In the genomic region with DNA sequence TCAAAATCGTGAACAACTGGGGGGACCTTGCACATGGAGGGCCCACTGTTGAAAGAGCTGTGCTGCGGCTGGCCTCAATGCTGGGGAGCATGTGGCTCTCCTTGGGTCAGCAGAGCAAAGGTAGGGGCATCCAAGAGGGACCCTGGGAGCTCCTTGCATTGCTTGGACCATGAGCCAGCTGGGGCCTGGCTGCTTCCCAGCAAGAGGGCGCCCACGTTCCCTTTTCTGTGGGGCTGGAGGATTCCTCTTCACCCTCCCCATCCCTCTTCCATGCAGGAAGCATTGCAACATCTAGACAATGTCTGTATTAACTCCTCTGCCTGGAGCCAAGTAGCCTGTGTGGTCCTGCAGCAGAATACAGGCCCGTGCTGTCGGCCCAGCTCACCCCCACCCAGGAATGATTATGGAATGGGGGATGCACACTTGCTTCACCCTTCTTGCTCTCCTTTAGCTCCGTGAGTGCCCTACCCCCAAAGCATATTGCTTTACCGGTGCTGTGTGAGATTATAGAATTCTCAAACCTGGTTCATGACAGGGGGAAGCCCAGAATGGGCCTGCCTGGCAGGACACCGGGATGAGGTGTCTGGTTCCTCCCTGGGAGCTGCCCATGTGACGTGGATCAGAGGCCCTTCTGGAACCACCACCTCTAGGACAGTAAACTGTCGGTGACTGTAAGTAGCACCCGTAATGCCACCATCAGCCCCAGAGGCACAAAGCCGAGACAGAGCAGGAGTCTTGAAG, we compare ENCODE assay signal across 9 cellular contexts.
DNase-seq lines count a peak whose midpoint lies in the region; ATAC-seq, FAIRE-seq and TF ChIP-seq lines count a peak whose summit lies in the region.
"Had no signal": no experiment of that assay in that cellular context is flagged by ENCODE, and none has a peak within 500 bp of the region (broad histone marks: within the 10 kb centered on the region; RNA-seq: fewer than 3 reads in every experiment).

No MANE protein-coding gene starts in this region.

- H3K4me1 Mint-ChIP-seq in activated T-cell treated with anti-CD3 and anti-CD28 coated beads, Interleukin-2, amount 50 U/mL, for 4 hours (ENCODE audit: low read depth) = no peaks in the 10 kb centered on the region

- H3K4me3 ChIP-seq in AG09309 (ENCODE audit: control insufficient read depth, low read depth, low read length) (no peak overlapping the region), bronchial epithelial cell (ENCODE audit: low read depth, low read length) (no peak overlapping the region)

- H3K4me3 Mint-ChIP-seq in activated T-cell treated with anti-CD3 and anti-CD28 coated beads, Interleukin-2, amount 50 U/mL, for 4 hours = no peak overlapping the region

- no peak for ATAC-seq in HG03378 (IDR thresholded peaks at IDR 0.05; ENCODE audit: unreplicated experiment)
- no peak for ATAC-seq in activated T-cell treated with anti-CD3 and anti-CD28 coated beads, Interleukin-2, amount 50 U/mL, for 4 hours
- no peak for ATAC-seq in GM18909 (IDR thresholded peaks at IDR 0.05; ENCODE audit: poor library complexity, unreplicated experiment)

- TF ChIP-seq CTCF in AG09309 (IDR thresholded peaks at IDR 0.05; ENCODE audit: control insufficient read depth, insufficient read depth, low read depth, low read length, missing control alignments) (peak; percentile 36), bronchial epithelial cell (IDR thresholded peaks at IDR 0.05; ENCODE audit: insufficient read depth, low read length, severe bottlenecking) (peak; percentile 55)

- no peaks in the 10 kb centered on the region for H3K36me3 ChIP-seq in bronchial epithelial cell (ENCODE audit: control insufficient read depth, insufficient read depth, low read length)

- no peaks in the 10 kb centered on the region for H3K9me3 Mint-ChIP-seq in activated T-cell treated with anti-CD3 and anti-CD28 coated beads, Interleukin-2, amount 50 U/mL, for 4 hours

- FAIRE-seq in HTR-8/SVneo (lab: Jason Lieb, UNC) (peak; percentile 23), bronchial epithelial cell (lab: Jason Lieb, UNC) (no peak)

- H3K27me3 Mint-ChIP-seq in activated T-cell treated with anti-CD3 and anti-CD28 coated beads, Interleukin-2, amount 50 U/mL, for 4 hours (ENCODE audit: low read depth) = no peaks in the 10 kb centered on the region

- DNase-seq in AG09309 (ENCODE audit: low read depth) (peak; percentile 32), HTR-8/SVneo (ENCODE audit: insufficient read length, low spot score) (peak; percentile 53), bronchial epithelial cell (ENCODE audit: low read depth) (peak; percentile 82), mucosa of gallbladder (ENCODE audit: low spot score) (peak; percentile 49), NCI-H146 (lab: John Stamatoyannopoulos, UW) (no peak)
- DNase-seq in activated T-cell treated with anti-CD3 and anti-CD28 coated beads, Interleukin-2, amount 50 U/mL, for 4 hours = no peak
- DNase-seq: DMS153 had no signal

- no peaks in the 10 kb centered on the region for H3K36me3 Mint-ChIP-seq in activated T-cell treated with anti-CD3 and anti-CD28 coated beads, Interleukin-2, amount 50 U/mL, for 4 hours (ENCODE audit: insufficient read depth)

- no peaks in the 10 kb centered on the region for H3K27me3 ChIP-seq in bronchial epithelial cell (ENCODE audit: control insufficient read depth, insufficient read depth, low read length)

Comparison
In these comparisons a context has a peak if more than half of its experiments do, and no peak if none do; other contexts are left out.
1. DNase-seq: peak in AG09309 (single experiment), HTR-8/SVneo (single experiment), bronchial epithelial cell (single experiment) and mucosa of gallbladder (single experiment); none in NCI-H146 (single experiment) and activated T-cell treated with anti-CD3 and anti-CD28 coated beads, Interleukin-2, amount 50 U/mL, for 4 hours (single experiment).